8 cellular contexts compared by ENCODE assay signal in genomic region chr1:20787100-20787774, GRCh38. TPM values are rescaled to one million over a fixed set of nuclear protein-coding genes. Genes with fewer than 3 reads are reported as not detected.
A peak's percentile ranks its signal among the peaks of the same experiment; 100 is the strongest.
DNase-seq lines count a peak whose midpoint lies in the region; ATAC-seq and TF ChIP-seq lines count a peak whose summit lies in the region.

TSS of gene HP1BP3 (minus strand) at chr1:20787307. CDS start at chr1:20780440, 6,867 bp downstream.

- no peak for TF ChIP-seq POLR2A in breast epithelium (IDR thresholded peaks at IDR 0.05)

- under 1% methylated on average over 19 of the region's 90 CpGs for WGBS in smooth muscle cell (ENCODE audit: low lambda C conversion rate)

- peaks cover 41% of the 10 kb centered on the region for H4K20me1 ChIP-seq in smooth muscle cell (ENCODE audit: low read depth)

- peaks cover 9% of the 10 kb centered on the region for H3F3A ChIP-seq in smooth muscle cell (ENCODE audit: low read depth)

- H3K4me2 ChIP-seq in smooth muscle cell: peak within 1 kb of the TSS; percentile 91

- peak within 1 kb of the TSS; percentile 82 for H2AFZ ChIP-seq in smooth muscle cell (ENCODE audit: low read depth)

- peak; percentile 33 for DNase-seq in NCI-H2107 treated with DMSO at 0.1 percent for 48 hours (lab: John Stamatoyannopoulos, UW; ENCODE audit: unreplicated experiment)
- peak; percentile 79 for DNase-seq in WERI-Rb-1
- peak; percentile 63 to 67 for DNase-seq in breast epithelium (ENCODE audit: low spot score in 2 of 2)
- DNase-seq in iPS-NIHi7 (ENCODE audit: extremely low spot score): peak; percentile 65
- DNase-seq in smooth muscle cell (lab: John Stamatoyannopoulos, UW; ENCODE audit: unreplicated experiment): peak; percentile 80

- H3K27me3 ChIP-seq in WERI-Rb-1 (ENCODE audit: insufficient read depth, low read depth, severe bottlenecking) (no peaks in the 10 kb centered on the region), breast epithelium (no peaks in the 10 kb centered on the region), smooth muscle cell (ENCODE audit: low read depth) (no peaks in the 10 kb centered on the region)

- peaks cover 14% of the 10 kb centered on the region for H3K36me3 ChIP-seq in WERI-Rb-1
- no peaks in the 10 kb centered on the region for H3K36me3 ChIP-seq in breast epithelium
- H3K36me3 ChIP-seq in smooth muscle cell (ENCODE audit: low read depth): no peaks in the 10 kb centered on the region

- TF ChIP-seq CTCF in 22Rv1 (IDR thresholded peaks at IDR 0.05) (no peak), WERI-Rb-1 (IDR thresholded peaks at IDR 0.05; ENCODE audit: low read depth, low read length) (no peak), breast epithelium (IDR thresholded peaks at IDR 0.05) (no peak), smooth muscle cell (IDR thresholded peaks at IDR 0.05; ENCODE audit: borderline replicate concordance, insufficient read depth, poor library complexity, severe bottlenecking) (no peak)

- H3K4me1 ChIP-seq in breast epithelium: peaks cover 4 to 13% of the 10 kb centered on the region in 2 donors
- peaks cover 15% of the 10 kb centered on the region for H3K4me1 ChIP-seq in smooth muscle cell (ENCODE audit: low read depth)

- intact Hi-C loops in breast epithelium (cut with DNase I; ENCODE audit: low total_unique reads): no loop called here

- H3K4me3 ChIP-seq in WERI-Rb-1 (ENCODE audit: low read depth, low read length) (peak within 1 kb of the TSS; percentile 96), breast epithelium (peak within 1 kb of the TSS; percentile 76 to 93 (median 90)), smooth muscle cell (peak within 1 kb of the TSS; percentile 83)

- H3K9me3 ChIP-seq in WERI-Rb-1 (ENCODE audit: severe bottlenecking) (no peaks in the 10 kb centered on the region), breast epithelium (no peaks in the 10 kb centered on the region), smooth muscle cell (replicated peaks; ENCODE audit: low read depth) (no peaks in the 10 kb centered on the region)

- ATAC-seq in GM18517 (IDR thresholded peaks at IDR 0.05; ENCODE audit: unreplicated experiment) (peak; percentile 43), HG03025 (IDR thresholded peaks at IDR 0.05; ENCODE audit: low FRiP score, unreplicated experiment) (peak; percentile 37)

- H3K9ac ChIP-seq in smooth muscle cell (ENCODE audit: low read depth): peak within 1 kb of the TSS; percentile 96

- H3K27ac ChIP-seq in 22Rv1 (peak within 1 kb of the TSS; percentile 94), WERI-Rb-1 (peak within 1 kb of the TSS; percentile 99), breast epithelium (peak within 1 kb of the TSS; percentile 94 to 98), smooth muscle cell (ENCODE audit: low read depth) (peak within 1 kb of the TSS; percentile 97)

- peaks cover 38% of the 10 kb centered on the region for H3K79me2 ChIP-seq in smooth muscle cell (ENCODE audit: low read depth)

RNA-seq across cellular contexts. Expression of gene HP1BP3, which starts in this region (rescaled TPM):
- total RNA-seq in breast epithelium (100 to 1,000 TPM; 224 to 317 (median 281) TPM), smooth muscle cell (110 and 119 TPM in 2 replicates)
- 77.9 and 86.0 TPM in 2 replicates for polyA plus RNA-seq in smooth muscle cell

Comparison
In these comparisons a context has a peak if more than half of its experiments do, and no peak if none do; other contexts are left out.
1. Peak in every context shown above with its lines: DNase-seq, ATAC-seq, H3K4me3 ChIP-seq and H3K27ac ChIP-seq.